ENCODE assay signal across 8 cellular contexts in genomic region chr10:113385021-113385975, GRCh38.
DNase-seq lines count a peak whose midpoint lies in the region; ATAC-seq and TF ChIP-seq lines count a peak whose summit lies in the region.

No MANE protein-coding gene starts in this region.

- no peaks in the 10 kb centered on the region for H3K36me3 Mint-ChIP-seq in activated T-cell treated with anti-CD3 and anti-CD28 coated beads, Interleukin-2, amount 50 U/mL, for 72 hours (ENCODE audit: insufficient read depth in 2 of 2)

- H3K9me3 ChIP-seq in neuron (ENCODE audit: low read length) = no peaks in the 10 kb centered on the region
- H3K9me3 ChIP-seq in subcutaneous abdominal adipose tissue (ENCODE audit: control insufficient read depth in 5 of 5, low read length in 5 of 5) = no peaks in the 10 kb centered on the region

- peak; percentile 81 for ATAC-seq in GM19467 (IDR thresholded peaks at IDR 0.05; ENCODE audit: unreplicated experiment)
- peak; percentile 93 to 96 for ATAC-seq in activated T-cell treated with anti-CD3 and anti-CD28 coated beads, Interleukin-2, amount 50 U/mL, for 72 hours (replicated peaks in 1 of 2)

- TF ChIP-seq CTCF in fibroblast of pulmonary artery (IDR thresholded peaks at IDR 0.05; ENCODE audit: low read length, missing control alignments) = peak; percentile 93

- H3K27ac Mint-ChIP-seq in activated T-cell treated with anti-CD3 and anti-CD28 coated beads, Interleukin-2, amount 50 U/mL, for 72 hours = no peak overlapping the region

- DNase-seq in COLO668 (lab: John Stamatoyannopoulos, UW; ENCODE audit: unreplicated experiment) (peak; percentile 52), HT-29 (ENCODE audit: low spot score) (peak; percentile 87), OCI-M2 (lab: John Stamatoyannopoulos, UW; ENCODE audit: unreplicated experiment) (peak; percentile 45), fibroblast of pulmonary artery (ENCODE audit: low read depth) (peak; percentile 92)
- DNase-seq in activated T-cell treated with anti-CD3 and anti-CD28 coated beads, Interleukin-2, amount 50 U/mL, for 72 hours = peak; percentile 39 to 52

- peaks cover 14% of the 10 kb centered on the region for H3K4me1 Mint-ChIP-seq in activated T-cell treated with anti-CD3 and anti-CD28 coated beads, Interleukin-2, amount 50 U/mL, for 72 hours (ENCODE audit: low read depth)

- H3K36me3 ChIP-seq in neuron (ENCODE audit: insufficient read depth, low read length) (no peaks in the 10 kb centered on the region), subcutaneous abdominal adipose tissue (ENCODE audit: control insufficient read depth in 5 of 5, insufficient read depth in 5 of 5, low read length in 5 of 5) (no peaks in the 10 kb centered on the region)

- H2AFZ ChIP-seq in neuron (ENCODE audit: low read depth, low read length) = peak overlapping the region; percentile 4

- H3K9ac ChIP-seq in subcutaneous abdominal adipose tissue (ENCODE audit: low read length in 5 of 5) = peak overlapping the region in 1 of 5 donors; percentile 63

- H3K27me3 ChIP-seq in neuron (ENCODE audit: insufficient read depth, low read length) = peaks cover 1% of the 10 kb centered on the region
- no peaks in the 10 kb centered on the region for H3K27me3 ChIP-seq in subcutaneous abdominal adipose tissue (ENCODE audit: control insufficient read depth in 5 of 5, insufficient read depth in 4 of 5, low read length in 5 of 5)

- no peaks in the 10 kb centered on the region for H3K9me3 Mint-ChIP-seq in activated T-cell treated with anti-CD3 and anti-CD28 coated beads, Interleukin-2, amount 50 U/mL, for 72 hours

- peak overlapping the region; percentile 83 for H3K27ac ChIP-seq in subcutaneous abdominal adipose tissue (ENCODE audit: low read depth, low read length)

- H3K4me1 ChIP-seq in neuron (ENCODE audit: insufficient read depth, low read length) = peaks cover 6% of the 10 kb centered on the region
- H3K4me1 ChIP-seq in subcutaneous abdominal adipose tissue (ENCODE audit: control insufficient read depth in 5 of 5, insufficient read depth in 5 of 5, low read length in 5 of 5) = peaks cover 3 to 44% (median 40%) of the 10 kb centered on the region in 5 donors

- peaks cover 28% of the 10 kb centered on the region for H3K27me3 Mint-ChIP-seq in activated T-cell treated with anti-CD3 and anti-CD28 coated beads, Interleukin-2, amount 50 U/mL, for 72 hours (ENCODE audit: low read depth)

- no peak overlapping the region for H3K4me3 Mint-ChIP-seq in activated T-cell treated with anti-CD3 and anti-CD28 coated beads, Interleukin-2, amount 50 U/mL, for 72 hours

- H3K4me3 ChIP-seq in fibroblast of pulmonary artery (replicated peaks; ENCODE audit: low read depth, low read length) (no peak overlapping the region), neuron (ENCODE audit: low read length) (no peak overlapping the region), subcutaneous abdominal adipose tissue (ENCODE audit: low read depth in 1 of 5, low read length in 5 of 5) (peak overlapping the region in 1 of 5 donors; percentile 26)
